1 cellular context compared by ENCODE assay signal in genomic region chr15:40785158-40785557, GRCh38.
TF ChIP-seq lines count a peak whose summit lies in the region.

No MANE protein-coding gene starts in this region.

TF ChIP-seq in IMR-90, 13 proteins besides CTCF, POLR2A, EP300 and RAD21:
- no peak for TF ChIP-seq FOS (IDR thresholded peaks at IDR 0.05; ENCODE audit: low read depth, low read length)
- no peak for TF ChIP-seq RCOR1 (IDR thresholded peaks at IDR 0.05; ENCODE audit: insufficient replicate concordance, low read length)
